8 cellular contexts compared by ENCODE assay signal in the genomic region with DNA sequence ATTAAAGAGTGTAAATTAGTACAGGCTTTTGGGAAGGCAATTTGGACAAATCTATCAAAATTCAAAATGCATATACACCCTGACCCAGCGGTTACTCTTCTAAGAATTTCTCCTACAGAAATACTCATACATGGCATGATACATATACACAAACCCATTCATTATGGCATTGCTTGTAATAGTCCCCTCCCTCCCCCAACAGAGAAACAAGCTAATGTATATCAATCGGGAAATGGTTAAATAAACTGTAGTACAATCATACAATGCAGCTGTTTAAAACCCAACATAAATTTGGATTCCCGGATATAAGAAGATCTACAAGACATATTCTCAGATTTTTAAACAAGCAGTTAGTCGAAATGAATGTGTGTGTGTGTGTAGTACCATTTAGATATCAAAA. TPM values are rescaled to one million over a fixed set of nuclear protein-coding genes. Genes with fewer than 3 reads are reported as not detected.
A peak's percentile ranks its signal among the peaks of the same experiment; 100 is the strongest.
DNase-seq lines count a peak whose midpoint lies in the region; ATAC-seq and TF ChIP-seq lines count a peak whose summit lies in the region.

No MANE protein-coding gene starts in this region.

- DNase-seq in NCI-H2107 treated with DMSO at 0.1 percent for 48 hours (lab: John Stamatoyannopoulos, UW; ENCODE audit: unreplicated experiment) = peak; percentile 34
- no peak for DNase-seq in NCI-H2107 (lab: John Stamatoyannopoulos, UW)
- DNase-seq in Peyer's patch = no peak
- DNase-seq in epithelial cell of prostate (ENCODE audit: low read depth, low spot score) = no peak
- no peak for DNase-seq in progenitor cell of endocrine pancreas (ENCODE audit: low spot score, unreplicated experiment)
- DNase-seq in activated CD8-positive, alpha-beta memory T cell treated with anti-CD3 and anti-CD28 coated beads for 24 hours = no peak

- H3K9me3 Mint-ChIP-seq in progenitor cell of endocrine pancreas (ENCODE audit: low read depth) = peaks cover 12% of the 10 kb centered on the region

- H3K4me3 Mint-ChIP-seq in progenitor cell of endocrine pancreas (ENCODE audit: low read depth) = peak overlapping the region; percentile 88

- H3K27ac ChIP-seq in Peyer's patch = peak overlapping the region; percentile 83 to 90 (median 88)
- peak overlapping the region; percentile 85 for H3K27ac ChIP-seq in epithelial cell of prostate

- peaks cover 3% of the 10 kb centered on the region for H3K36me3 Mint-ChIP-seq in progenitor cell of endocrine pancreas (ENCODE audit: insufficient read depth)

- H3K27me3 Mint-ChIP-seq in progenitor cell of endocrine pancreas = no peaks in the 10 kb centered on the region

- H3K27ac Mint-ChIP-seq in progenitor cell of endocrine pancreas = peak overlapping the region; percentile 94

- H3K36me3 ChIP-seq in Peyer's patch = no peaks in the 10 kb centered on the region

- H3K27me3 ChIP-seq in Peyer's patch = no peaks in the 10 kb centered on the region

- TF ChIP-seq CTCF in Peyer's patch (IDR thresholded peaks at IDR 0.05) (no peak), progenitor cell of endocrine pancreas (IDR thresholded peaks at IDR 0.05; ENCODE audit: unreplicated experiment) (no peak)

- H3K4me1 ChIP-seq in Peyer's patch = peaks cover 0 to 15% (median 2%) of the 10 kb centered on the region in 4 donors

- peaks cover 0 to 4% (median 0%) of the 10 kb centered on the region in 4 donors for H3K9me3 ChIP-seq in Peyer's patch

- no peak for ATAC-seq in GM21717 (IDR thresholded peaks at IDR 0.05; ENCODE audit: unreplicated experiment)
- ATAC-seq in GM21447 (IDR thresholded peaks at IDR 0.05; ENCODE audit: unreplicated experiment) = no peak

- H3K4me3 ChIP-seq in Peyer's patch = peak overlapping the region; percentile 62 to 85 (median 68)

- H3K4me1 Mint-ChIP-seq in progenitor cell of endocrine pancreas (ENCODE audit: low read depth) = peaks cover 12% of the 10 kb centered on the region

- no peak for TF ChIP-seq POLR2A in Peyer's patch (IDR thresholded peaks at IDR 0.05)

RNA-seq across cellular contexts. Expression of gene HUWE1, which starts 0.8 kb away (rescaled TPM):
- total RNA-seq in Peyer's patch = 100 to 1,000 TPM in 3 of 4 donors, 10 to 100 TPM in 1; 84.4 to 139 (median 123) TPM
- total RNA-seq in progenitor cell of endocrine pancreas = 280 and 298 TPM in 2 replicates
